ENCODE assay signal across 25 cellular contexts in the genomic region with DNA sequence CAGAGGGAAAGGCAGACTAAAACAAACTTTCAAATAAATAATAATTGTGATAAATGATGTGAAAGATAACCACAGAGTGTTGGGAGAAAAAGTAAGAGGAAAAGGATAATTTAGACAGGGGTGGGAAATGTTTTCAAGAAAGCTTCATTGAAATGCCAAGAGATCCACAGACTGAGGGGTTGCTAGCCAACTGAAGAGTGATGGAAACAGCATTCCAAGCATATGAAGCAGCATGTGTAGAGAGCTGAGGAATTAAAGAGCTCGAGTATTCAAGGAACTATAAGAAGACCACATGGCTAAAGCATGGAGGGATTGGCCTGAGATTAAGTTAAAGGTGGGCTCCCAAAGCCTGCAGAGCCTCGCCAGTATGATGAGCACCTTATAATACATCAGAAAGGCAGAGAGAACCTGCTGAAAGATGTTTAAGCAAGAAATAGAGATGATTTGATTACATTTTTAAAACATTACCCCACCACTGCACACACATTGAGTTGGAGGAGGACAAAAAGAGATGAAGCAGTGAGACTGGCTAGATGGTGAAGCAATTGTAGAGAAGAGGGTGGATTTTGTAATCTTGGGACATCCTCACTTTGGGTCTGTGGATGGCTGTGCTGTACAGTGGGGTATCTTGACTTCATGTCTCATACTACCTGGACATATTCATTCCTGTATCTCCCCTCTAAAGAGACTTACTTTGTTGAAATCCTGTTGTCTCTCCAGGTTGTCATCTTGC.
A peak's percentile ranks its signal among the peaks of the same experiment; 100 is the strongest.
DNase-seq lines count a peak whose midpoint lies in the region; ATAC-seq and TF ChIP-seq lines count a peak whose summit lies in the region.
"Had no signal": no experiment of that assay in that cellular context is flagged by ENCODE, and none has a peak within 500 bp of the region (broad histone marks: within the 10 kb centered on the region; RNA-seq: fewer than 3 reads in every experiment).

No MANE protein-coding gene starts in this region.

- WGBS in GM23248 (ENCODE audit: low coverage in 1 of 2, low lambda C conversion rate in 2 of 2, missing lambda C conversion rate in 2 of 2), 2 experiments: 27 to 32% methylated on average over 2 of the region's 2 CpGs
- WGBS in heart right ventricle, 2 donors: 32 to 65% methylated on average over 2 of the region's 2 CpGs

- H3K9me3 ChIP-seq in GM23248 (ENCODE audit: low read depth): no peaks in the 10 kb centered on the region
- no peaks in the 10 kb centered on the region for H3K9me3 ChIP-seq in colonic mucosa
- H3K9me3 ChIP-seq in heart right ventricle: peaks cover 0 to 14% (median 0%) of the 10 kb centered on the region in 11 donors
- H3K9me3 ChIP-seq: upper lobe of left lung had no signal

- no peak for ATAC-seq in heart right ventricle
- ATAC-seq: effector memory CD8-positive, alpha-beta T cell had no signal

- peak overlapping the region; percentile 92 for H3K27ac ChIP-seq in GM23248
- no peak overlapping the region for H3K27ac ChIP-seq in brain microvascular endothelial cell
- H3K27ac ChIP-seq in colonic mucosa: no peak overlapping the region
- H3K27ac ChIP-seq in heart right ventricle: no peak overlapping the region
- H3K27ac ChIP-seq: 22Rv1, HL-60, RWPE1, SK-N-MC, upper lobe of left lung, WERI-Rb-1 had no signal

- POLR2A ChIA-PET in AG04449 (lab: Yijun Ruan, JAX): no interaction called here

- DNase-seq in AG04449 (ENCODE audit: low read depth, low spot score): peak; percentile 38
- DNase-seq in GM23248: peak; percentile 88
- peak; percentile 67 for DNase-seq in brain microvascular endothelial cell
- DNase-seq in iris pigment epithelial cell (ENCODE audit: low read depth): peak; percentile 16
- no peak for DNase-seq in T-helper 2 cell
- DNase-seq in colonic mucosa: no peak
- DNase-seq in heart right ventricle: no peak
- DNase-seq in DMS114 treated with DMSO at 0.1 percent for 48 hours (lab: John Stamatoyannopoulos, UW; ENCODE audit: unreplicated experiment): no peak
- DNase-seq: activated naive CD4-positive, alpha-beta T cell treated with anti-CD3 and anti-CD28 coated beads, Interleukin-2, amount 10 ng/mL, durations not matched to agents 7 days and 5 days; anterior cingulate cortex; C1 segment of cervical spinal cord; Calu3; effector memory CD8-positive, alpha-beta T cell; Kasumi-1; NCI-H1694; NCI-H748 treated with DMSO at 0.1 percent for 48 hours; occipital lobe; small intestine; stimulated activated CD4-positive, alpha-beta T cell treated with anti-CD3 and anti-CD28 coated beads, Interleukin-1b, Interleukin-23, amount 100 ng/mL, for 48 hours; upper lobe of left lung; WERI-Rb-1 had no signal

- H3K9ac ChIP-seq in GM23248 (peak overlapping the region; percentile 61), colonic mucosa (ENCODE audit: low read depth in 2 of 2, low read length in 2 of 2) (no peak overlapping the region)

- H2AFZ ChIP-seq in GM23248: no peak overlapping the region

- peaks cover 26% of the 10 kb centered on the region for H3F3A ChIP-seq in GM23248 (ENCODE audit: insufficient read depth)

- 0 out of 2 replicates have a peak, but pooled peaks cover 2% of the 10 kb centered on the region for H3K36me3 ChIP-seq in GM23248 (ENCODE audit: low read depth)
- H3K36me3 ChIP-seq in brain microvascular endothelial cell (replicated peaks): no peaks in the 10 kb centered on the region
- no peaks in the 10 kb centered on the region for H3K36me3 ChIP-seq in colonic mucosa
- H3K36me3 ChIP-seq in heart right ventricle: no peaks in the 10 kb centered on the region
- H3K36me3 ChIP-seq: upper lobe of left lung, WERI-Rb-1 had no signal

- in situ Hi-C loops in GM23248 (cut with MboI): no loop called here
- in situ Hi-C loops in brain microvascular endothelial cell (cut with HindIII; ENCODE audit: low pct_ligation_motif_present, low sequenced_read_pairs): no loop called here

- intact Hi-C loops in colonic mucosa (cut with DNase I) (no loop called here), heart right ventricle (cut with DNase I) (no loop called here)

- H3K27me3 ChIP-seq in GM23248 (replicated peaks; ENCODE audit: insufficient read depth) (no peaks in the 10 kb centered on the region), brain microvascular endothelial cell (replicated peaks) (no peaks in the 10 kb centered on the region), colonic mucosa (no peaks in the 10 kb centered on the region), heart right ventricle (no peaks in the 10 kb centered on the region)
- H3K27me3 ChIP-seq: upper lobe of left lung had no signal

- H4K20me1 ChIP-seq in GM23248 (ENCODE audit: insufficient read depth): no peaks in the 10 kb centered on the region

- peak overlapping the region; percentile 58 for H3K4me2 ChIP-seq in GM23248 (ENCODE audit: unreplicated experiment)

- H3K4me3 ChIP-seq in AG04449 (ENCODE audit: low read depth, low read length): no peak overlapping the region
- H3K4me3 ChIP-seq in GM23248: no peak overlapping the region
- no peak overlapping the region for H3K4me3 ChIP-seq in brain microvascular endothelial cell (ENCODE audit: low read depth, low read length)
- H3K4me3 ChIP-seq in colonic mucosa: no peak overlapping the region
- H3K4me3 ChIP-seq in heart right ventricle: no peak overlapping the region
- H3K4me3 ChIP-seq: SK-N-MC, upper lobe of left lung had no signal

- CTCF ChIA-PET in AG04449 (lab: Yijun Ruan, JAX): no interaction called here

- H3K4me1 ChIP-seq in GM23248 (ENCODE audit: insufficient read depth): peaks cover 38% of the 10 kb centered on the region
- H3K4me1 ChIP-seq in colonic mucosa: no peaks in the 10 kb centered on the region
- no peaks in the 10 kb centered on the region for H3K4me1 ChIP-seq in heart right ventricle
- H3K4me1 ChIP-seq: upper lobe of left lung had no signal

- no peaks in the 10 kb centered on the region for H3K79me2 ChIP-seq in GM23248 (ENCODE audit: insufficient read depth)

- no peaks in the 10 kb centered on the region for H3K9me2 ChIP-seq in GM23248 (ENCODE audit: insufficient read depth)

- TF ChIP-seq CTCF in AG04449 (IDR thresholded peaks at IDR 0.05; ENCODE audit: insufficient read depth, low read length, missing control alignments) (no peak), brain microvascular endothelial cell (IDR thresholded peaks at IDR 0.05; ENCODE audit: low read depth, low read length, missing control alignments) (no peak), colonic mucosa (IDR thresholded peaks at IDR 0.05) (no peak), heart right ventricle (IDR thresholded peaks at IDR 0.05) (no peak)

Comparison
In these comparisons a context has a peak if more than half of its experiments do, and no peak if none do; other contexts are left out.
1. DNase-seq: peak in AG04449 (single experiment), GM23248 (single experiment), brain microvascular endothelial cell (single experiment) and iris pigment epithelial cell (single experiment); none in T-helper 2 cell (0 of 5), colonic mucosa (single experiment), heart right ventricle (0 of 2) and DMS114 treated with DMSO at 0.1 percent for 48 hours (single experiment).